9 cellular contexts compared by ENCODE assay signal in genomic region chr11:46339816-46340215, GRCh38. TPM values are rescaled to one million over a fixed set of nuclear protein-coding genes. Genes with fewer than 3 reads are reported as not detected.
DNase-seq lines count a peak whose midpoint lies in the region; ATAC-seq and TF ChIP-seq lines count a peak whose summit lies in the region.
"Had no signal": no experiment of that assay in that cellular context is flagged by ENCODE, and none has a peak within 500 bp of the region (broad histone marks: within the 10 kb centered on the region; RNA-seq: fewer than 3 reads in every experiment).

No MANE protein-coding gene starts in this region.

- no peak overlapping the region for H3K9ac ChIP-seq in mammary epithelial cell (ENCODE audit: insufficient read depth, low read length)

- TF ChIP-seq CTCF in breast epithelium (IDR thresholded peaks at IDR 0.05), result no peak
- TF ChIP-seq CTCF in mammary epithelial cell (conservative IDR thresholded peaks at IDR 0.05 in 1 of 2, IDR thresholded peaks at IDR 0.05 in 1 of 2; ENCODE audit: extremely low read depth in 1 of 2, insufficient read depth in 1 of 2, low read depth in 1 of 2, low read length in 2 of 2), result no peak
- TF ChIP-seq CTCF in choroid plexus epithelial cell (conservative IDR thresholded peaks at IDR 0.05; ENCODE audit: low read depth, low read length), result no peak
- no peak for TF ChIP-seq CTCF in left lung (IDR thresholded peaks at IDR 0.05)
- TF ChIP-seq CTCF in upper lobe of right lung (IDR thresholded peaks at IDR 0.05), result no peak

- ATAC-seq in left lung, result peak; percentile 21
- peak; percentile 35 for ATAC-seq in upper lobe of right lung

- DNase-seq in breast epithelium (ENCODE audit: low spot score in 2 of 2) (no peak), mammary epithelial cell (no peak), choroid plexus epithelial cell (ENCODE audit: low read depth) (peak; percentile 42), left lung (no peak), upper lobe of right lung (no peak), epidermal melanocyte (ENCODE audit: insufficient read length, low spot score) (no peak), NCI-H748 treated with DMSO at 0.1 percent for 48 hours (lab: John Stamatoyannopoulos, UW) (no peak), 8988T (no peak)
- DNase-seq: GF-D8 had no signal

- dilution Hi-C loops in mammary epithelial cell (cut with HindIII; ENCODE audit: low sequenced_read_pairs), result loop anchor here (10.0 kb wide), 1 partner anchor 105 kb away; no protein-coding TSS in a partner anchor

- no peaks in the 10 kb centered on the region for H3K79me2 ChIP-seq in mammary epithelial cell (ENCODE audit: insufficient read depth, low read length)

- H3K4me2 ChIP-seq in mammary epithelial cell (ENCODE audit: insufficient read depth, low read depth, low read length), result no peak overlapping the region

- no peak overlapping the region for H2AFZ ChIP-seq in mammary epithelial cell (ENCODE audit: low read depth, low read length)

- H3K36me3 ChIP-seq in breast epithelium (no peaks in the 10 kb centered on the region), mammary epithelial cell (ENCODE audit: insufficient read depth, low read length) (no peaks in the 10 kb centered on the region), left lung (no peaks in the 10 kb centered on the region), upper lobe of right lung (no peaks in the 10 kb centered on the region)

- H3K9me3 ChIP-seq in breast epithelium (no peaks in the 10 kb centered on the region), mammary epithelial cell (replicated peaks; ENCODE audit: insufficient read depth, low read length) (no peaks in the 10 kb centered on the region), left lung (no peaks in the 10 kb centered on the region), upper lobe of right lung (no peaks in the 10 kb centered on the region)

- in situ Hi-C loops in mammary epithelial cell (cut with MboI; ENCODE audit: low sequenced_read_pairs in 2 of 2), result no loop called here

- H3K4me1 ChIP-seq in breast epithelium (no peaks in the 10 kb centered on the region), mammary epithelial cell (ENCODE audit: insufficient read depth, low read length) (peaks cover 4% of the 10 kb centered on the region), left lung (peaks cover 13 to 90% of the 10 kb centered on the region in 2 donors), upper lobe of right lung (peaks cover 42% of the 10 kb centered on the region)

- H4K20me1 ChIP-seq in mammary epithelial cell (ENCODE audit: insufficient read depth, low read length), result no peaks in the 10 kb centered on the region

- TF ChIP-seq POLR2A in breast epithelium (IDR thresholded peaks at IDR 0.05), result no peak

- H3K27me3 ChIP-seq in breast epithelium (no peaks in the 10 kb centered on the region), mammary epithelial cell (ENCODE audit: insufficient read depth, low read length) (no peaks in the 10 kb centered on the region), left lung (peaks cover 0 to 3% of the 10 kb centered on the region in 2 donors), upper lobe of right lung (no peaks in the 10 kb centered on the region)

- BruUV-seq in mammary epithelial cell (replicated peaks; lab: Mats Ljungman, UMichigan), result no TSS peak

- CTCF ChIA-PET in mammary epithelial cell (lab: Charles Lee; ENCODE audit: low non-redundant PET), result no interaction called here

- intact Hi-C loops in breast epithelium (cut with DNase I; ENCODE audit: low total_unique reads) (loop anchor here (2.0 kb wide), 1 partner anchor 47 kb away; no protein-coding TSS in a partner anchor), mammary epithelial cell (cut with micrococcal nuclease) (no loop called here), left lung (cut with DNase I) (no loop called here), upper lobe of right lung (cut with DNase I) (no loop called here)

- 88% methylated on average over 2 of the region's 2 CpGs for WGBS in mammary epithelial cell (ENCODE audit: low coverage, missing lambda C conversion rate)

- H3K27ac ChIP-seq in breast epithelium (peak overlapping the region; percentile 61 to 77), mammary epithelial cell (ENCODE audit: insufficient read depth, low read depth, low read length) (no peak overlapping the region), left lung (peak overlapping the region; percentile 62 to 90), upper lobe of right lung (peak overlapping the region; percentile 68)

- no peak overlapping the region for H3K4me3 ChIP-seq in breast epithelium
- no peak overlapping the region for H3K4me3 ChIP-seq in mammary epithelial cell (replicated peaks in 1 of 3; ENCODE audit: insufficient read depth in 1 of 3, low read depth in 2 of 3, low read length in 3 of 3)
- H3K4me3 ChIP-seq in choroid plexus epithelial cell (ENCODE audit: low read depth, low read length), result no peak overlapping the region
- no peak overlapping the region for H3K4me3 ChIP-seq in left lung
- H3K4me3 ChIP-seq in upper lobe of right lung, result no peak overlapping the region

RNA-seq across cellular contexts. Expression of gene DGKZ, which starts 7.4 kb away (rescaled TPM):
- total RNA-seq in breast epithelium (10 to 100 TPM; 42.3 to 46.5 (median 46.2) TPM), mammary epithelial cell (10 to 100 TPM; 80.7 to 83.6 TPM), left lung (10 to 100 TPM; 40.5 to 65.1 TPM), upper lobe of right lung (50.4 TPM)
- polyA plus RNA-seq in mammary epithelial cell, result 71.3 TPM
- polyA minus RNA-seq in mammary epithelial cell, result 90.3 TPM

RNA-seq across cellular contexts. Expression of gene MDK, which starts 41.7 kb away (rescaled TPM):
- total RNA-seq in breast epithelium (100 to 1,000 TPM in 1 of 3 donors, 10 to 100 TPM in 2; 20.5 to 115 (median 54.7) TPM), mammary epithelial cell (1 to 10 TPM; 2.3 to 2.4 TPM), left lung (100 to 1,000 TPM in 1 of 2 donors, 10 to 100 TPM in 1; 15.4 to 121 TPM), upper lobe of right lung (24.7 TPM)
- polyA plus RNA-seq in mammary epithelial cell, result 2.1 TPM
- polyA minus RNA-seq in mammary epithelial cell, result not detected

RNA-seq across cellular contexts. Expression of gene CHRM4, which starts 51.8 kb away (rescaled TPM):
- total RNA-seq in breast epithelium (1 to 10 TPM in 1 of 3 donors, under 1 TPM in 1, not detected in 1; 0.66 to 1.1 TPM), mammary epithelial cell (under 1 TPM in 1 of 2 donors, not detected in 1; 0.17 TPM), left lung (not detected), upper lobe of right lung (0.35 TPM)
- polyA plus RNA-seq in mammary epithelial cell, result 0.03 TPM
- polyA minus RNA-seq in mammary epithelial cell, result not detected
